Comparison of ENCODE assay signal across 9 cellular contexts in genomic region chr16:63617047-63617989, GRCh38.
DNase-seq lines count a peak whose midpoint lies in the region; TF ChIP-seq lines count a peak whose summit lies in the region.
"Had no signal": no experiment of that assay in that cellular context is flagged by ENCODE, and none has a peak within 500 bp of the region (broad histone marks: within the 10 kb centered on the region; RNA-seq: fewer than 3 reads in every experiment).

No MANE protein-coding gene starts in this region.

- H3K36me3 ChIP-seq in MG63 (no peaks in the 10 kb centered on the region), kidney epithelial cell (ENCODE audit: control insufficient read depth, insufficient read depth, low read length) (no peaks in the 10 kb centered on the region), tibial artery (no peaks in the 10 kb centered on the region), neural progenitor cell (no peaks in the 10 kb centered on the region)

- H3K4me1 Mint-ChIP-seq in neural progenitor cell: peaks cover 12% of the 10 kb centered on the region

- no peaks in the 10 kb centered on the region for H3K36me3 Mint-ChIP-seq in neural progenitor cell

- DNase-seq in MG63 (no peak), coronary artery (ENCODE audit: low spot score) (no peak), kidney epithelial cell (ENCODE audit: low read depth) (no peak), tibial artery (no peak), neural progenitor cell (ENCODE audit: low spot score) (no peak), medulla oblongata (ENCODE audit: extremely low spot score) (no peak)
- DNase-seq in activated CD8-positive, alpha-beta memory T cell treated with anti-CD3 and anti-CD28 coated beads for 24 hours: no peak
- DNase-seq: NCI-H2107, nucleus accumbens had no signal

- H3K27ac ChIP-seq in coronary artery (no peak overlapping the region), tibial artery (no peak overlapping the region), neural progenitor cell (no peak overlapping the region)

- H2AFZ ChIP-seq in neural progenitor cell (replicated peaks): no peak overlapping the region

- peaks cover 21% of the 10 kb centered on the region for H3F3A ChIP-seq in neural progenitor cell (ENCODE audit: low read depth)

- no peak overlapping the region for H3K9ac ChIP-seq in neural progenitor cell

- H3K79me2 ChIP-seq in neural progenitor cell (ENCODE audit: low read depth): no peaks in the 10 kb centered on the region

- peaks cover 0 to 15% (median 0%) of the 10 kb centered on the region in 4 donors for H3K4me1 ChIP-seq in tibial artery
- H3K4me1 ChIP-seq in neural progenitor cell: peaks cover 13% of the 10 kb centered on the region

- no peaks in the 10 kb centered on the region for H4K20me1 ChIP-seq in neural progenitor cell (ENCODE audit: low read depth)

- H3K4me3 ChIP-seq in MG63 (peak overlapping the region; percentile 34), coronary artery (peak overlapping the region; percentile 65), kidney epithelial cell (ENCODE audit: low read depth, low read length) (peak overlapping the region; percentile 60), tibial artery (peak overlapping the region; percentile 25 to 37), neural progenitor cell (no peak overlapping the region)

- H3K4me3 Mint-ChIP-seq in neural progenitor cell: no peak overlapping the region

- no peak for TF ChIP-seq CTCF in coronary artery (IDR thresholded peaks at IDR 0.05)
- TF ChIP-seq CTCF in kidney epithelial cell (IDR thresholded peaks at IDR 0.05; ENCODE audit: insufficient read depth, low read length, poor library complexity, severe bottlenecking): no peak
- TF ChIP-seq CTCF in tibial artery (IDR thresholded peaks at IDR 0.05): no peak
- no peak for TF ChIP-seq CTCF in neural progenitor cell (IDR thresholded peaks at IDR 0.05)

- peaks cover 7% of the 10 kb centered on the region for H3K27me3 Mint-ChIP-seq in neural progenitor cell (ENCODE audit: insufficient read depth, low read depth)

- intact Hi-C loops in tibial artery (cut with DNase I; ENCODE audit: low total_unique reads): no loop called here

- no peak overlapping the region for H3K4me2 ChIP-seq in neural progenitor cell

- H3K9me3 Mint-ChIP-seq in neural progenitor cell: peaks cover 9% of the 10 kb centered on the region

- no peak overlapping the region for H3K27ac Mint-ChIP-seq in neural progenitor cell

- H3K9me3 ChIP-seq in MG63 (no peaks in the 10 kb centered on the region), tibial artery (no peaks in the 10 kb centered on the region), neural progenitor cell (ENCODE audit: low read depth) (no peaks in the 10 kb centered on the region)

- H3K27me3 ChIP-seq in MG63 (no peaks in the 10 kb centered on the region), kidney epithelial cell (ENCODE audit: control insufficient read depth, insufficient read depth, low read length) (no peaks in the 10 kb centered on the region), tibial artery (peaks cover 0 to 17% of the 10 kb centered on the region in 2 donors), neural progenitor cell (no peaks in the 10 kb centered on the region)
